ENCODE assay signal across 21 cellular contexts in the genomic region with DNA sequence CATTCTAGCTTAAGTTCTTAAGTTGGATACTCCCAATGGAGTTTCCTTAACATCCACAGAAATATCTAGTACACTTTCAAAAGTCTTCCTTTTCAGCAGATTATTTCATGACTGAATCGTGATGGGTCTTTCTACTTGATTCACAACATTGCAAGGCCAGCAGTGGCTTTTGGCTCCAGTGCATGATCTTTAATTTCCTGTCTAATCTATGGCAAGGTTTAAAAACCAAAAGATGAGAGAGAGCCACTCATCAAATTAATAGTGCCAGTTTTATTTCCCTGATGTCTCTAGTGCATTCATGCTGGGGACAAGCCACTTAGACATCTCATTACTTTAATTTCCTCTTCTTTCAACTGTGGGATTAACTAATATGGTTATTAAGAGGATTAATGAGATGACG.
"Had no signal": no experiment of that assay in that cellular context is flagged by ENCODE, and none has a peak within 500 bp of the region (broad histone marks: within the 10 kb centered on the region; RNA-seq: fewer than 3 reads in every experiment).

No MANE protein-coding gene starts in this region.

- DNase-seq: activated CD4-positive, alpha-beta T cell treated with anti-CD3 and anti-CD28 coated beads for 36 hours; activated CD4-positive, CD25-positive, alpha-beta regulatory T cell; activated naive CD4-positive, alpha-beta T cell; activated T-cell treated with anti-CD3 and anti-CD28 coated beads for 4 hours; activated T-cell treated with anti-CD3 and anti-CD28 coated beads, Interleukin-2, amount 50 U/mL, for 72 hours; dermis blood vessel endothelial cell; effector CD4-positive, alpha-beta T cell; foreskin keratinocyte; kidney glomerular epithelial cell; left lung; lower lobe of right lung; mesenchymal stem cell; stimulated activated CD4-positive, alpha-beta T cell treated with anti-CD3 and anti-CD28 coated beads, Interleukin-12 subunit alpha, Interleukin-12 subunit beta, amount 100 ng/mL, for 4 hours; stimulated activated CD4-positive, alpha-beta T cell treated with anti-CD3 and anti-CD28 coated beads, Interleukin-4, amount 100 ng/mL, for 1 hour; stimulated activated naive CD8-positive, alpha-beta T cell treated with anti-CD3 and anti-CD28 coated beads, Interleukin-15, Interleukin-2, amounts not matched to agents 100 U/mL and 50 U/mL, for 24 hours; testis; transverse colon had no signal

- H3K27ac ChIP-seq: esophagus muscularis mucosa, foreskin keratinocyte, left lung, lower lobe of right lung, skin epidermis, testis, transverse colon had no signal

- H3K4me1 ChIP-seq: esophagus muscularis mucosa, foreskin keratinocyte, left lung, lower lobe of right lung, testis, transverse colon had no signal

- H3K36me3 ChIP-seq: esophagus muscularis mucosa, left lung, lower lobe of right lung, transverse colon had no signal

- FAIRE-seq: bronchial epithelial cell, colon had no signal

- H3K4me3 ChIP-seq: esophagus muscularis mucosa, left lung, lower lobe of right lung, skin epidermis, testis, transverse colon had no signal

- H3K9me3 ChIP-seq: esophagus muscularis mucosa, left lung, lower lobe of right lung, testis, transverse colon had no signal

- H3K27me3 ChIP-seq: esophagus muscularis mucosa, left lung, testis, transverse colon had no signal
